Comparison of ENCODE assay signal across 23 cellular contexts in the genomic region with DNA sequence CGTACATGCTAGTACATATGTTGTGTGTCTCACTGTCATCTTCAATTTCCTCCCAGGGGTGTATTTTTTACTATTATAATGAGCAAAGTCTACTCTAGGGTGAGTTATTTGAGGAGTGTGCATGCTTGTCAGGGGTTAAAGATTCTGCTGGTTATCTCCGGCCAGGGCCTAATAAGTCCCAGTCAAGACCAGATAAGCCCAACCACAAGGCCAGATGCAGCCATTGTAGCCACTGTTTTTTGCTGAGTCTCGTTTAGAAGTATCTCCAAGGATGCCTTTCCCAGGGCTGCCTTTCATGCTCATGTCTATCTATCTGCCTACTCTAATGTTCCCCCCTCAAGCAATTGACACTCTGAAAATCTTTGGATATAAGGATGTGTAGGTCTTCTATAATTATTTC.
"Had no signal": no experiment of that assay in that cellular context is flagged by ENCODE, and none has a peak within 500 bp of the region (broad histone marks: within the 10 kb centered on the region; RNA-seq: fewer than 3 reads in every experiment).

No MANE protein-coding gene starts in this region.

- H3K9me3 ChIP-seq: colonic mucosa had no signal

- H3K4me3 ChIP-seq: colonic mucosa, esophagus muscularis mucosa, heart right ventricle, left ventricle myocardium inferior, lower lobe of right lung had no signal

- ATAC-seq: effector memory CD8-positive, alpha-beta T cell; foreskin keratinocyte; heart right ventricle; left colon; left lobe of liver; lower lobe of right lung; naive thymus-derived CD4-positive, alpha-beta T cell had no signal

- H3K36me3 ChIP-seq: colonic mucosa, esophagus muscularis mucosa, heart right ventricle, left ventricle myocardium inferior, lower lobe of right lung had no signal

- H3K4me1 ChIP-seq: colonic mucosa, esophagus muscularis mucosa, foreskin keratinocyte, heart right ventricle, left ventricle myocardium inferior, lower lobe of right lung had no signal

- FAIRE-seq: endothelial cell of umbilical vein, frontal cortex, kidney had no signal

- H3K27ac ChIP-seq: colonic mucosa, esophagus muscularis mucosa, foreskin keratinocyte, heart right ventricle, left ventricle myocardium inferior, lower lobe of right lung had no signal

- H3K27me3 ChIP-seq: colonic mucosa, esophagus muscularis mucosa, foreskin keratinocyte, heart right ventricle had no signal

- DNase-seq: colonic mucosa; cortex of kidney; effector CD8-positive, alpha-beta T cell; effector memory CD8-positive, alpha-beta T cell; foreskin keratinocyte; glutamatergic neuron; head of caudate nucleus; heart right ventricle; hippocampal formation; immature natural killer cell; islet precursor cell; kidney; kidney glomerular epithelial cell; left colon; left ventricle myocardium inferior; lower lobe of right lung; mesenchymal stem cell; midbrain; naive thymus-derived CD4-positive, alpha-beta T cell had no signal
